Comparison of ENCODE assay signal across 8 cellular contexts in genomic region chr11:64863381-64864060, GRCh38. TPM values are rescaled to one million over a fixed set of nuclear protein-coding genes. Genes with fewer than 3 reads are reported as not detected.
DNase-seq lines count a peak whose midpoint lies in the region; ATAC-seq and TF ChIP-seq lines count a peak whose summit lies in the region.

No MANE protein-coding gene starts in this region.

- intact Hi-C loops in dorsolateral prefrontal cortex (cut with DNase I) = no loop called here

- peak overlapping the region; percentile 1 to 95 (median 79) for H3K27ac ChIP-seq in dorsolateral prefrontal cortex

- POLR2A ChIA-PET in GM10248 (lab: Yijun Ruan, JAX) = interaction anchor here (0.5 to 13.1 kb wide), 5 partner anchors 9 to 184 kb away, joined by 3 to 225 read pairs (median 23); partner anchors contain the start of gene EHD1

- TF ChIP-seq CTCF in dorsolateral prefrontal cortex (IDR thresholded peaks at IDR 0.05 in 54 of 56, conservative IDR thresholded peaks at IDR 0.05 in 2 of 56; ENCODE audit: low read depth in 1 of 56, partially characterized antibody in 56 of 56) (no peak), nephron (IDR thresholded peaks at IDR 0.05; ENCODE audit: unreplicated experiment in 3 of 3) (no peak), GM10248 (IDR thresholded peaks at IDR 0.05; ENCODE audit: control extremely low read depth, extremely low read depth, low read depth, missing control alignments) (no peak)

- H3K36me3 Mint-ChIP-seq in nephron (ENCODE audit: low read depth) = peaks cover 22% of the 10 kb centered on the region

- peak overlapping the region in 11 of 59 donors; percentile 3 to 33 (median 10) for H3K4me3 ChIP-seq in dorsolateral prefrontal cortex

- H3K27me3 Mint-ChIP-seq in nephron (ENCODE audit: low read depth) = no peaks in the 10 kb centered on the region

- H3K4me3 Mint-ChIP-seq in nephron = peak overlapping the region in 2 of 3 experiments; percentile 19 to 26

- peak; percentile 50 for DNase-seq in Ammon's horn (ENCODE audit: low spot score)
- DNase-seq in NCI-H2227 treated with DMSO at 0.1 percent for 48 hours (lab: John Stamatoyannopoulos, UW) = peak; percentile 25
- no peak for DNase-seq in dorsolateral prefrontal cortex
- no peak for DNase-seq in GM10248 (ENCODE audit: extremely low spot score)
- no peak for DNase-seq in Kasumi-1 (lab: John Stamatoyannopoulos, UW)
- DNase-seq in GDM1 (lab: John Stamatoyannopoulos, UW) = no peak

- peak overlapping the region; percentile 89 to 98 (median 96) for H3K27ac Mint-ChIP-seq in nephron

- H3K27me3 ChIP-seq in dorsolateral prefrontal cortex = no peaks in the 10 kb centered on the region

- no peaks in the 10 kb centered on the region for H3K9me3 Mint-ChIP-seq in nephron

- peaks cover 61% of the 10 kb centered on the region for H3K4me1 Mint-ChIP-seq in nephron

- ATAC-seq in GM21528 (IDR thresholded peaks at IDR 0.05; ENCODE audit: low FRiP score, unreplicated experiment) = no peak

- CTCF ChIA-PET in GM10248 (lab: Yijun Ruan, JAX) = interaction anchor here (0.7 to 33.1 kb wide), 3 partner anchors 14 to 163 kb away, joined by 3 to 1137 read pairs (median 356); partner anchors contain the start of genes CDC42BPG, EHD1 and SNX15

RNA-seq across cellular contexts. Expression of gene EHD1, which starts 14.9 kb away (rescaled TPM):
- 10 to 100 TPM; 25.6 to 70.9 (median 43.6) TPM for total RNA-seq in dorsolateral prefrontal cortex

RNA-seq across cellular contexts. Expression of gene CDC42BPG, which starts 19.1 kb away (rescaled TPM):
- 1 to 10 TPM in 5 of 120 experiments, under 1 TPM in 70, not detected in 45; 0.07 to 1.6 (median 0.15) TPM for total RNA-seq in dorsolateral prefrontal cortex

RNA-seq across cellular contexts. Expression of gene MEN1, which starts 53.2 kb away (rescaled TPM):
- 10 to 100 TPM; 21.1 to 40.5 (median 28.6) TPM for total RNA-seq in dorsolateral prefrontal cortex

RNA-seq across cellular contexts. Expression of gene ATG2A, which starts 53.5 kb away (rescaled TPM):
- total RNA-seq in dorsolateral prefrontal cortex = 10 to 100 TPM; 21.4 to 47.9 (median 34.8) TPM

Comparison
In these comparisons a context has a peak if more than half of its experiments do, and no peak if none do; other contexts are left out.
1. DNase-seq: peak in Ammon's horn (single experiment) and NCI-H2227 treated with DMSO at 0.1 percent for 48 hours (single experiment); none in dorsolateral prefrontal cortex (0 of 10), GM10248 (single experiment), Kasumi-1 (0 of 2) and GDM1 (single experiment).